Comparison of ENCODE assay signal across 9 cellular contexts in genomic region chr19:10748924-10749434, GRCh38. TPM values are rescaled to one million over a fixed set of nuclear protein-coding genes. Genes with fewer than 3 reads are reported as not detected.
A peak's percentile ranks its signal among the peaks of the same experiment; 100 is the strongest.
DNase-seq lines count a peak whose midpoint lies in the region; ATAC-seq, FAIRE-seq and TF ChIP-seq lines count a peak whose summit lies in the region.
"Had no signal": no experiment of that assay in that cellular context is flagged by ENCODE, and none has a peak within 500 bp of the region (broad histone marks: within the 10 kb centered on the region; RNA-seq: fewer than 3 reads in every experiment).

No MANE protein-coding gene starts in this region.

- H3K27ac Mint-ChIP-seq in type B pancreatic cell = peak overlapping the region; percentile 76

- H3K36me3 ChIP-seq in body of pancreas (replicated peaks in 1 of 2; ENCODE audit: insufficient read depth in 1 of 2, low read depth in 2 of 2) = no peaks in the 10 kb centered on the region
- H3K36me3 ChIP-seq in left lung = no peaks in the 10 kb centered on the region

- H3K36me3 Mint-ChIP-seq in type B pancreatic cell = no peaks in the 10 kb centered on the region

- H3K4me1 ChIP-seq in body of pancreas = peaks cover 80% of the 10 kb centered on the region
- peaks cover 45 to 87% of the 10 kb centered on the region in 2 donors for H3K4me1 ChIP-seq in left lung

- H3K4me1 Mint-ChIP-seq in type B pancreatic cell (ENCODE audit: unreplicated experiment) = peaks cover 44% of the 10 kb centered on the region

- no peaks in the 10 kb centered on the region for H3K9me3 Mint-ChIP-seq in type B pancreatic cell

- FAIRE-seq in GM12892 (lab: Jason Lieb, UNC) = no peak

- H3K27me3 Mint-ChIP-seq in type B pancreatic cell = no peaks in the 10 kb centered on the region

- no peak for TF ChIP-seq POLR2A in body of pancreas (IDR thresholded peaks at IDR 0.05)
- no peak for TF ChIP-seq POLR2A in GM12892 (IDR thresholded peaks at IDR 0.05; ENCODE audit: low read depth, low read length)

- intact Hi-C loops in body of pancreas (cut with DNase I) = no loop called here
- intact Hi-C loops in left lung (cut with DNase I) = no loop called here

- H3K4me3 ChIP-seq in body of pancreas = no peak overlapping the region
- no peak overlapping the region for H3K4me3 ChIP-seq in left lung

- H3K9me3 ChIP-seq in body of pancreas = no peaks in the 10 kb centered on the region
- no peaks in the 10 kb centered on the region for H3K9me3 ChIP-seq in left lung

- H3K27me3 ChIP-seq in body of pancreas (no peaks in the 10 kb centered on the region), left lung (no peaks in the 10 kb centered on the region)

- H3K27ac ChIP-seq in body of pancreas = peak overlapping the region; percentile 88 to 94 (median 90)
- H3K27ac ChIP-seq in left lung = peak overlapping the region; percentile 87 to 92
- H3K27ac ChIP-seq: HL-60 had no signal

- no peak overlapping the region for H3K4me3 Mint-ChIP-seq in type B pancreatic cell

- 19% methylated on average over 10 of the region's 10 CpGs; no CpG with 5 or more reads in 1 of the 2 donors for WGBS in body of pancreas, 2 donors

- ATAC-seq in body of pancreas (peak; percentile 78), left lung (peak; percentile 47), HG03025 (IDR thresholded peaks at IDR 0.05; ENCODE audit: low FRiP score, unreplicated experiment) (no peak), GM19023 (IDR thresholded peaks at IDR 0.05; ENCODE audit: unreplicated experiment) (no peak)

- DNase-seq in COLO829 (ENCODE audit: low spot score) = peak; percentile 45
- DNase-seq in NCI-H1436 (lab: John Stamatoyannopoulos, UW) = peak; percentile 32
- peak; percentile 85 to 96 (median 92) for DNase-seq in body of pancreas
- DNase-seq in left lung = peak; percentile 75 to 88
- no peak for DNase-seq in type B pancreatic cell (ENCODE audit: extremely low spot score, unreplicated experiment)
- no peak for DNase-seq in GM12892 (ENCODE audit: insufficient read length)

- peak in 2 of 7 experiments; percentile 13 to 15 for TF ChIP-seq CTCF in body of pancreas (IDR thresholded peaks at IDR 0.05)
- TF ChIP-seq CTCF in left lung (IDR thresholded peaks at IDR 0.05) = no peak
- no peak for TF ChIP-seq CTCF in type B pancreatic cell (conservative IDR thresholded peaks at IDR 0.05)

RNA-seq across cellular contexts. Expression of gene DNM2, which starts 31.1 kb away (rescaled TPM):
- total RNA-seq in body of pancreas (100 to 1,000 TPM in 1 of 2 donors, 10 to 100 TPM in 1; 98.6 to 158 TPM), left lung (100 to 1,000 TPM; 195 to 268 TPM), type B pancreatic cell (ENCODE audit: low replicate concordance) (119 and 123 TPM in 2 replicates)
- 67.1 TPM for polyA plus RNA-seq in GM12892 (2012; ENCODE audit: missing spikeins)

RNA-seq across cellular contexts. Expression of gene QTRT1, which starts 47.7 kb away (rescaled TPM):
- total RNA-seq in body of pancreas (10 to 100 TPM; 71.6 to 89.7 TPM), left lung (10 to 100 TPM; 29.0 to 40.9 TPM), type B pancreatic cell (ENCODE audit: low replicate concordance) (39.2 and 67.7 TPM in 2 replicates)
- 33.5 TPM for polyA plus RNA-seq in GM12892 (2012; ENCODE audit: missing spikeins)

Comparison
In these comparisons a context has a peak if more than half of its experiments do, and no peak if none do; other contexts are left out.
1. DNase-seq: peak in COLO829 (single experiment), NCI-H1436 (single experiment), body of pancreas (4 of 4) and left lung (2 of 2); none in type B pancreatic cell (single experiment) and GM12892 (single experiment).
2. ATAC-seq: peak in body of pancreas (single experiment) and left lung (single experiment); none in HG03025 (single experiment) and GM19023 (single experiment).